ENCODE assay signal across 12 cellular contexts in the genomic region with DNA sequence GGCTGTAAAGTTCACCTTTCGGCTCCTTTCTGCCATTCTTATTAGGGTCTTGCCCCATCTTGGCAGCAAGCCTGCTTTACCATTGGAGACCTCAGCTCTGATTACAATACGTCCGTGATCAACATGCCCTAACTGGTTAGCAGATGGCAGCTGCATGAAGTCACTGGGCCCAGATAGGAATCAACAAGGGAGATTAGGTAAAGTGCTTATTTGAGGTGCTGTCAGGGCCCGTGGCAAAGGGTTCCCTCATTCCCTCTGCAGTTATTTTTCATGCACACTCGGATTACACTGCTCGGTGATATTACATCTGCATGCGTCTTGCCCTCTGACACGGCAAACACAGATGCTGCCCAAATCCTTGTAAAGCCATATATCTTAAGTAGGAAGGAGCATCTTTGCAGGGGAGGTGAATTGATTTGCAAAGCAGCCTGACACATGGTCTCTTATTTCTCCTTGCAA.
DNase-seq lines count a peak whose midpoint lies in the region; ATAC-seq, FAIRE-seq and TF ChIP-seq lines count a peak whose summit lies in the region.
"Had no signal": no experiment of that assay in that cellular context is flagged by ENCODE, and none has a peak within 500 bp of the region (broad histone marks: within the 10 kb centered on the region; RNA-seq: fewer than 3 reads in every experiment).

No MANE protein-coding gene starts in this region.

- peaks cover 43% of the 10 kb centered on the region for H3K4me1 ChIP-seq in CD8-positive, alpha-beta memory T cell (ENCODE audit: insufficient read depth, low read length)
- no peaks in the 10 kb centered on the region for H3K4me1 ChIP-seq in HAP-1

- peaks cover 0 to 5% (median 0%) of the 10 kb centered on the region in 3 donors for H3K36me3 Mint-ChIP-seq in CD8-positive, alpha-beta memory T cell
- H3K36me3 Mint-ChIP-seq: activated naive CD4-positive, alpha-beta T cell treated with anti-CD3 and anti-CD28 coated beads, Interleukin-2, amount 50 U/mL, for 24 hours had no signal

- DNase-seq in CD8-positive, alpha-beta memory T cell: no peak
- DNase-seq in NCI-H1105 (lab: John Stamatoyannopoulos, UW) (peak; percentile 85), NCI-H526 treated with DMSO at 0.1 percent for 48 hours (lab: John Stamatoyannopoulos, UW) (peak; percentile 37), fibroblast of villous mesenchyme (ENCODE audit: low read depth) (peak; percentile 41), C1 segment of cervical spinal cord (lab: John Stamatoyannopoulos, UW) (no peak), urothelium cell line (ENCODE audit: low spot score) (no peak), HAP-1 (ENCODE audit: low spot score in 2 of 2) (no peak)

- peak overlapping the region in 5 of 7 donors; percentile 19 to 87 (median 81) for H3K4me3 Mint-ChIP-seq in CD8-positive, alpha-beta memory T cell
- H3K4me3 Mint-ChIP-seq: activated naive CD4-positive, alpha-beta T cell treated with anti-CD3 and anti-CD28 coated beads, Interleukin-2, amount 50 U/mL, for 24 hours had no signal

- no peak for FAIRE-seq in urothelium cell line (lab: Jason Lieb, UNC)
- FAIRE-seq: frontal cortex had no signal

- H3K27ac ChIP-seq in CD8-positive, alpha-beta memory T cell (ENCODE audit: low read depth, low read length): no peak overlapping the region
- H3K27ac ChIP-seq: VCaP had no signal

- peak overlapping the region in 1 of 8 donors; percentile 80 for H3K27ac Mint-ChIP-seq in CD8-positive, alpha-beta memory T cell
- H3K27ac Mint-ChIP-seq: progenitor cell of endocrine pancreas had no signal

- in situ Hi-C loops in HAP-1 (cut with MboI; ENCODE audit: low sequenced_read_pairs): no loop called here

- ATAC-seq in GM21723 (IDR thresholded peaks at IDR 0.05; ENCODE audit: unreplicated experiment): no peak

- no peak overlapping the region for H3K4me3 ChIP-seq in CD8-positive, alpha-beta memory T cell (ENCODE audit: low read length)
- H3K4me3 ChIP-seq in fibroblast of villous mesenchyme (ENCODE audit: low read depth, low read length) (no peak overlapping the region), HAP-1 (no peak overlapping the region)

- no peaks in the 10 kb centered on the region for H3K27me3 ChIP-seq in CD8-positive, alpha-beta memory T cell (ENCODE audit: insufficient read depth, low read length, poor library complexity, severe bottlenecking)
- no peaks in the 10 kb centered on the region for H3K27me3 ChIP-seq in HAP-1 (ENCODE audit: low read depth)

- H3K36me3 ChIP-seq in CD8-positive, alpha-beta memory T cell (ENCODE audit: insufficient read depth, low read length): no peaks in the 10 kb centered on the region
- H3K36me3 ChIP-seq in HAP-1 (replicated peaks): no peaks in the 10 kb centered on the region

- H3K27me3 Mint-ChIP-seq in CD8-positive, alpha-beta memory T cell: peaks cover 0 to 1% of the 10 kb centered on the region in 2 donors
- H3K27me3 Mint-ChIP-seq: activated naive CD4-positive, alpha-beta T cell treated with anti-CD3 and anti-CD28 coated beads, Interleukin-2, amount 50 U/mL, for 24 hours; progenitor cell of endocrine pancreas had no signal

- H3K9me3 Mint-ChIP-seq in CD8-positive, alpha-beta memory T cell: no peaks in the 10 kb centered on the region
- H3K9me3 Mint-ChIP-seq: activated naive CD4-positive, alpha-beta T cell treated with anti-CD3 and anti-CD28 coated beads, Interleukin-2, amount 50 U/mL, for 24 hours had no signal

- no peak for TF ChIP-seq CTCF in fibroblast of villous mesenchyme (IDR thresholded peaks at IDR 0.05; ENCODE audit: insufficient read depth, low read depth, low read length)

- peaks cover 67 to 96% (median 89%) of the 10 kb centered on the region in 3 donors for H3K4me1 Mint-ChIP-seq in CD8-positive, alpha-beta memory T cell

- POLR2A ChIA-PET in CD8-positive, alpha-beta memory T cell (lab: Charles Lee): interaction anchor here (0.9 kb wide), 1 partner anchor 20 kb away, joined by 3 read pairs; no protein-coding TSS in a partner anchor

- CTCF ChIA-PET in CD8-positive, alpha-beta memory T cell (lab: Charles Lee): interaction anchor here (0.8 to 1.9 kb wide), 3 partner anchors 22 to 854 kb away, joined by 4 read pairs; no protein-coding TSS in a partner anchor

- H3K9me3 ChIP-seq in CD8-positive, alpha-beta memory T cell (ENCODE audit: low read length): no peaks in the 10 kb centered on the region
- no peaks in the 10 kb centered on the region for H3K9me3 ChIP-seq in HAP-1

Comparison
In these comparisons a context has a peak if more than half of its experiments do, and no peak if none do; other contexts are left out.
1. DNase-seq: peak in NCI-H1105 (single experiment), NCI-H526 treated with DMSO at 0.1 percent for 48 hours (single experiment) and fibroblast of villous mesenchyme (single experiment); none in CD8-positive, alpha-beta memory T cell (0 of 5), C1 segment of cervical spinal cord (0 of 14), urothelium cell line (single experiment) and HAP-1 (0 of 2).